Comparison of ENCODE assay signal across 19 cellular contexts in the genomic region with DNA sequence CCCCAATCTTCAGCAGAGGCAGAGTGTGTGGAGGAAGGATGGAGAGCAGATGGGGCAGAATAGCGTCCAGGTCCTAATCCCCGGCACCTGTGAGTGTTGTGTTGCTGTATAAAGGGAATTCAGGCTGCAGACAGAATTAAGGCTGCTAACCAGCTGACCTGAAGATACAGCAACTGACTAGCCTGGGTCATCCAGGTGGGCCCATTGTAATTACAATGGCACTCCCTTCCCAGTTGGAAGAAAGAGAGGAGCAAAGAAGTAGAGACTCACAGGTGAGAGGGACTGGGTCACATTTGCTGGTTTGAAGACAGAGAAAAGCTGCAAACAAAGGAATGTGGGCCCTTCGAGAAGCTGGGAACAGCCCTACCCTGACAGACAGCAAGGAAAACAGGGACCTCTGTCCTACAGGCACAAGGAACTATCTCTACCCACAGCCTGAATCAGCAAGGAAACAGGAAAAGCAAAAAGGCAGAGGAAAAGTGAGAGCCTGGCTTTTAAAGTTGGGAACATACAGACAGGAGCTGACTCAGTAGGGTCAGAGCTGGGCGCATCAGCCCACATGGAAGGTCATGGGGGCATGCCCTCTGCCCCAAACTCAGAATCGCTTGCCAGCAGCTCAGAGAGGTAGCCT. TPM values are rescaled to one million over a fixed set of nuclear protein-coding genes. Genes with fewer than 3 reads are reported as not detected.
"Had no signal": no experiment of that assay in that cellular context is flagged by ENCODE, and none has a peak within 500 bp of the region (broad histone marks: within the 10 kb centered on the region; RNA-seq: fewer than 3 reads in every experiment).

No MANE protein-coding gene starts in this region.

- H3K4me3 ChIP-seq: gastroesophageal sphincter, prostate gland, smooth muscle cell, suprapubic skin had no signal

- ATAC-seq: activated CD4-positive, alpha-beta T cell treated with anti-CD3 and anti-CD28 coated beads for 36 hours; activated CD8-positive, alpha-beta T cell treated with anti-CD3 and anti-CD28 coated beads for 36 hours; activated T-cell treated with anti-CD3 and anti-CD28 coated beads, Interleukin-2, amount 50 U/mL, for 4 hours; gastroesophageal sphincter; left ventricle myocardium superior; right cardiac atrium had no signal

- H3K27me3 Mint-ChIP-seq: activated CD4-positive, alpha-beta T cell treated with anti-CD3 and anti-CD28 coated beads for 36 hours; activated CD8-positive, alpha-beta T cell treated with anti-CD3 and anti-CD28 coated beads for 36 hours; stimulated activated naive CD8-positive, alpha-beta T cell treated with anti-CD3 and anti-CD28 coated beads, Interleukin-15, Interleukin-2, amounts not matched to agents 100 ng/mL and 50 ng/mL, for 24 hours had no signal

- H3K4me2 ChIP-seq: smooth muscle cell had no signal

- H3K27me3 ChIP-seq: gastroesophageal sphincter, suprapubic skin had no signal

- H3K27ac ChIP-seq: gastroesophageal sphincter, prostate gland, suprapubic skin, VCaP had no signal

- H3K4me3 Mint-ChIP-seq: activated CD4-positive, alpha-beta T cell treated with anti-CD3 and anti-CD28 coated beads for 36 hours; activated CD8-positive, alpha-beta T cell treated with anti-CD3 and anti-CD28 coated beads for 36 hours; activated T-cell treated with anti-CD3 and anti-CD28 coated beads, Interleukin-2, amount 50 U/mL, for 4 hours; mesothelial cell of epicardium; stimulated activated naive CD8-positive, alpha-beta T cell treated with anti-CD3 and anti-CD28 coated beads, Interleukin-15, Interleukin-2, amounts not matched to agents 100 ng/mL and 50 ng/mL, for 24 hours; type B pancreatic cell had no signal

- H3K4me1 ChIP-seq: gastroesophageal sphincter, prostate gland, suprapubic skin had no signal

- H3K9me3 ChIP-seq: gastroesophageal sphincter, prostate gland, suprapubic skin had no signal

- DNase-seq: activated CD4-positive, alpha-beta T cell treated with anti-CD3 and anti-CD28 coated beads for 36 hours; activated CD8-positive, alpha-beta T cell treated with anti-CD3 and anti-CD28 coated beads for 36 hours; activated effector memory CD4-positive, alpha-beta T cell treated with Interleukin-2 at 50 U/mL for 16 hours; activated naive CD4-positive, alpha-beta T cell treated with anti-CD3 and anti-CD28 coated beads, Interleukin-2, amount 50 U/mL, for 16 hours; activated T-cell treated with anti-CD3 and anti-CD28 coated beads, Interleukin-2, amount 50 U/mL, for 4 hours; kidney; left ventricle myocardium superior; right cardiac atrium had no signal

- H3K4me1 Mint-ChIP-seq: activated CD4-positive, alpha-beta T cell treated with anti-CD3 and anti-CD28 coated beads for 36 hours had no signal

- H3K27ac Mint-ChIP-seq: activated CD4-positive, alpha-beta T cell treated with anti-CD3 and anti-CD28 coated beads for 36 hours; activated CD8-positive, alpha-beta T cell treated with anti-CD3 and anti-CD28 coated beads for 36 hours; mesothelial cell of epicardium; stimulated activated naive CD8-positive, alpha-beta T cell treated with anti-CD3 and anti-CD28 coated beads, Interleukin-15, Interleukin-2, amounts not matched to agents 100 ng/mL and 50 ng/mL, for 24 hours; type B pancreatic cell had no signal

- H3K9me3 Mint-ChIP-seq: activated CD8-positive, alpha-beta T cell treated with anti-CD3 and anti-CD28 coated beads for 36 hours; activated T-cell treated with anti-CD3 and anti-CD28 coated beads, Interleukin-2, amount 50 U/mL, for 4 hours; mesothelial cell of epicardium; stimulated activated naive CD8-positive, alpha-beta T cell treated with anti-CD3 and anti-CD28 coated beads, Interleukin-15, Interleukin-2, amounts not matched to agents 100 ng/mL and 50 ng/mL, for 24 hours; type B pancreatic cell had no signal

- H3K36me3 ChIP-seq: gastroesophageal sphincter, prostate gland, suprapubic skin had no signal

- H3K36me3 Mint-ChIP-seq: type B pancreatic cell had no signal

- FAIRE-seq: kidney had no signal

RNA-seq across cellular contexts. Expression of a gene that starts 11.6 kb away (rescaled TPM):
- total RNA-seq: activated CD4-positive, alpha-beta T cell treated with anti-CD3 and anti-CD28 coated beads for 36 hours; activated CD8-positive, alpha-beta T cell treated with anti-CD3 and anti-CD28 coated beads for 36 hours; activated T-cell treated with anti-CD3 and anti-CD28 coated beads, Interleukin-2, amount 50 U/mL, for 4 hours; dermis microvascular lymphatic vessel endothelial cell; epithelial cell of proximal tubule; left ventricle myocardium superior; smooth muscle cell; suprapubic skin; T-helper 1 cell treated with Interleukin-12 subunit alpha and Interleukin-12 subunit beta and Interleukin-4 antibody, amounts not matched to agents 30 ng/mL and 1 ng/mL, for 36 hours had no signal
- polyA plus RNA-seq: smooth muscle cell had no signal
